In the genomic region with DNA sequence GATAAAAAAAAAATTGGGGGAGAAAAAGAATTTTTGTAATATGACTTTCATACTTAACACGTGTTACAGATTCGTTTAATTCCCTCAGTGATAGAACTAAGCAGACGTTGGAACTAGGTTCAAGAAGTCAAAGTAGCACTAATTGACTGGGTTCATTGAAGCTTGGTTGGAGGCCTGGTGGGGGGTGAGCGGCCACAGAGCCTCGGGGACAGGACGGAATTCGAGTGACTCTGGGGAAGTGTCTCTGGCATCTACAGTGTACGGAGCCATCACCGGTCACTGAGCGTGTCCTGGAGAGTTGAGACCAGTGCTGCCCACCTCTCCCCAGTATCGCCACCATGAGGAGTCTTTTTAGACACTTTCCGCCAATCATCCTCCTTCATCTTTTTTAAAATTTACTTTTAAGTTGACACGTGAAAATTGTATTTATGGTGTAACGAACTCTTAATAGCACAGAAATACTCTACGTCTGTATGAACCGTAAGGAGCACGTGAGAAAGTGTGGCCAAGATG, we compare ENCODE assay signal across 9 cellular contexts. TPM values are rescaled to one million over a fixed set of nuclear protein-coding genes. Genes with fewer than 3 reads are reported as not detected.
DNase-seq lines count a peak whose midpoint lies in the region; ATAC-seq, FAIRE-seq and TF ChIP-seq lines count a peak whose summit lies in the region.
"Had no signal": no experiment of that assay in that cellular context is flagged by ENCODE, and none has a peak within 500 bp of the region (broad histone marks: within the 10 kb centered on the region; RNA-seq: fewer than 3 reads in every experiment).

No MANE protein-coding gene starts in this region.

- H3K36me3 ChIP-seq in Peyer's patch: no peaks in the 10 kb centered on the region
- no peaks in the 10 kb centered on the region for H3K36me3 ChIP-seq in endothelial cell of umbilical vein (ENCODE audit: control insufficient read depth in 2 of 2, extremely low read depth in 1 of 2, insufficient read depth in 2 of 2, low read length in 2 of 2)
- H3K36me3 ChIP-seq in psoas muscle (ENCODE audit: insufficient read depth in 1 of 2, low read depth in 1 of 2): no peaks in the 10 kb centered on the region
- H3K36me3 ChIP-seq in pancreas: no peaks in the 10 kb centered on the region

- FAIRE-seq in endothelial cell of umbilical vein (lab: Jason Lieb, UNC) (peak; percentile 75), pancreas (lab: Jason Lieb, UNC) (no peak)

- no peaks in the 10 kb centered on the region for H3K9me1 ChIP-seq in endothelial cell of umbilical vein (replicated peaks; ENCODE audit: control insufficient read depth, extremely low read depth, insufficient read depth, low read length)

- TSS peak; percentile 36 for BruUV-seq in endothelial cell of umbilical vein (replicated peaks; lab: Mats Ljungman, UMichigan)

- peak overlapping the region; percentile 65 for H3K4me2 ChIP-seq in endothelial cell of umbilical vein (ENCODE audit: insufficient read depth, low read length)

- peaks cover 58% of the 10 kb centered on the region for H3K79me2 ChIP-seq in endothelial cell of umbilical vein (ENCODE audit: control insufficient read depth, insufficient read depth, low read length)

- no peak overlapping the region for H3K27ac ChIP-seq in Peyer's patch
- no peak overlapping the region for H3K27ac ChIP-seq in endothelial cell of umbilical vein (ENCODE audit: insufficient read depth, low read depth, low read length)
- H3K27ac ChIP-seq in psoas muscle: no peak overlapping the region
- H3K27ac ChIP-seq in pancreas: no peak overlapping the region

- H2AFZ ChIP-seq in endothelial cell of umbilical vein (ENCODE audit: low read depth, low read length): no peak overlapping the region

- no peak for ATAC-seq in psoas muscle
- no peak for ATAC-seq in pancreas
- no peak for ATAC-seq in GM21423 (IDR thresholded peaks at IDR 0.05; ENCODE audit: unreplicated experiment)
- ATAC-seq in HG02759 (IDR thresholded peaks at IDR 0.05; ENCODE audit: unreplicated experiment): no peak

- POLR2A ChIA-PET in endothelial cell of umbilical vein (lab: Charles Lee): interaction anchor here (0.5 kb wide), 1 partner anchor 25 kb away, joined by 3 read pairs; no protein-coding TSS in a partner anchor

- no peak for TF ChIP-seq CTCF in Peyer's patch (IDR thresholded peaks at IDR 0.05)
- no peak for TF ChIP-seq CTCF in endothelial cell of umbilical vein (IDR thresholded peaks at IDR 0.05; ENCODE audit: extremely low read depth in 1 of 2, insufficient read depth in 1 of 2, low read depth in 1 of 2, low read length in 2 of 2)
- TF ChIP-seq CTCF in psoas muscle (IDR thresholded peaks at IDR 0.05): no peak
- no peak for TF ChIP-seq CTCF in pancreas (IDR thresholded peaks at IDR 0.05)

- H3K4me3 ChIP-seq in Peyer's patch: peak overlapping the region in 3 of 4 donors; percentile 90 to 99 (median 91)
- peak overlapping the region; percentile 31 to 75 (median 58) for H3K4me3 ChIP-seq in endothelial cell of umbilical vein (replicated peaks in 1 of 3; ENCODE audit: insufficient read depth in 1 of 3, low read depth in 1 of 3, low read length in 3 of 3)
- H3K4me3 ChIP-seq in psoas muscle: peak overlapping the region; percentile 94
- H3K4me3 ChIP-seq in pancreas: peak overlapping the region in 2 of 4 donors; percentile 90 to 92

- H3K9me3 ChIP-seq in Peyer's patch: no peaks in the 10 kb centered on the region
- no peaks in the 10 kb centered on the region for H3K9me3 ChIP-seq in endothelial cell of umbilical vein (replicated peaks; ENCODE audit: control insufficient read depth, insufficient read depth, low read length)
- H3K9me3 ChIP-seq in psoas muscle: no peaks in the 10 kb centered on the region
- H3K9me3 ChIP-seq in pancreas: no peaks in the 10 kb centered on the region

- no peaks in the 10 kb centered on the region for H3K27me3 ChIP-seq in Peyer's patch
- no peaks in the 10 kb centered on the region for H3K27me3 ChIP-seq in endothelial cell of umbilical vein (ENCODE audit: control insufficient read depth in 2 of 2, insufficient read depth in 2 of 2, low read length in 2 of 2)
- no peaks in the 10 kb centered on the region for H3K27me3 ChIP-seq in psoas muscle (ENCODE audit: insufficient read depth in 3 of 3, low read length in 2 of 3)
- no peaks in the 10 kb centered on the region for H3K27me3 ChIP-seq in pancreas

- intact Hi-C loops in endothelial cell of umbilical vein (cut with micrococcal nuclease): loop anchor here (5.0 kb wide), 1 partner anchor 130 kb away; a partner anchor contains a TSS
- intact Hi-C loops in psoas muscle (cut with DNase I): no loop called here
- intact Hi-C loops in pancreas (cut with DNase I): no loop called here

- dilution Hi-C loops in endothelial cell of umbilical vein (cut with MboI; ENCODE audit: extremely low pct_ligation_motif_present, low sequenced_read_pairs): no loop called here

- 64 to 72% (median 64%) methylated on average over 17 of the region's 17 CpGs for WGBS in psoas muscle, 3 donors
- 74 to 76% methylated on average over 17 of the region's 17 CpGs for WGBS in pancreas, 2 donors

- DNase-seq in ELF-1 (ENCODE audit: low read depth, low spot score) (peak; percentile 47), Peyer's patch (no peak), endothelial cell of umbilical vein (ENCODE audit: low read depth, low spot score) (no peak), psoas muscle (no peak), kidney glomerular epithelial cell (lab: John Stamatoyannopoulos, UW) (no peak), pancreas (no peak)
- DNase-seq: NCI-H2029 treated with DMSO at 0.1 percent for 48 hours had no signal

- CTCF ChIA-PET in endothelial cell of umbilical vein (lab: Charles Lee): interaction anchor here (1.1 kb wide), 1 partner anchor 92 kb away, joined by 5 read pairs; no protein-coding TSS in a partner anchor

- H4K20me1 ChIP-seq in endothelial cell of umbilical vein (replicated peaks; ENCODE audit: control insufficient read depth, extremely low read depth, insufficient read depth, low read length): no peaks in the 10 kb centered on the region

- H3K4me1 ChIP-seq in Peyer's patch (peaks cover 0 to 57% (median 11%) of the 10 kb centered on the region in 4 donors), endothelial cell of umbilical vein (ENCODE audit: control insufficient read depth, extremely low read depth, insufficient read depth, low read length) (peaks cover 17% of the 10 kb centered on the region), psoas muscle (peaks cover 58% of the 10 kb centered on the region), pancreas (peaks cover 4 to 8% (median 6%) of the 10 kb centered on the region in 3 donors)

- H3K9ac ChIP-seq in endothelial cell of umbilical vein (replicated peaks; ENCODE audit: extremely low read depth, insufficient read depth, low read length): no peak overlapping the region

- TF ChIP-seq POLR2A in Peyer's patch (IDR thresholded peaks at IDR 0.05) (no peak), endothelial cell of umbilical vein (IDR thresholded peaks at IDR 0.05; ENCODE audit: low read depth, low read length) (no peak)

TF ChIP-seq in endothelial cell of umbilical vein, 7 proteins besides CTCF, POLR2A, EP300 and RAD21:
- no peak for TF ChIP-seq MYC (IDR thresholded peaks at IDR 0.05; ENCODE audit: low read depth, low read length)
- TF ChIP-seq GATA2 (IDR thresholded peaks at IDR 0.05; ENCODE audit: insufficient read depth, insufficient read length, low read depth, low read length): no peak
- TF ChIP-seq FOS (IDR thresholded peaks at IDR 0.05; ENCODE audit: borderline replicate concordance, insufficient read depth, low read length): no peak
- no peak for TF ChIP-seq JUN (IDR thresholded peaks at IDR 0.05; ENCODE audit: borderline replicate concordance, insufficient read depth, insufficient read length, low read depth)
- TF ChIP-seq EZH2 (IDR thresholded peaks at IDR 0.05; ENCODE audit: borderline replicate concordance, low read depth, low read length, severe bottlenecking): no peak
- no peak for TF ChIP-seq POLR2AphosphoS5 (IDR thresholded peaks at IDR 0.05; ENCODE audit: insufficient read depth, low read depth, low read length)
- TF ChIP-seq, protein P1, sequence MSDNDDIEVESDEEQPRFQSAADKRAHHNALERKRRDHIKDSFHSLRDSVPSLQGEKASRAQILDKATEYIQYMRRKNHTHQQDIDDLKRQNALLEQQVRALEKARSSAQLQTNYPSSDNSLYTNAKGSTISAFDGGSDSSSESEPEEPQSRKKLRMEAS (IDR thresholded peaks at IDR 0.05; ENCODE audit: insufficient read depth, insufficient read length): no peak

RNA-seq across cellular contexts. Expression of a gene that starts 1.3 kb away (rescaled TPM):
- total RNA-seq in Peyer's patch (10 to 100 TPM; 40.3 to 81.2 (median 59.0) TPM), endothelial cell of umbilical vein (54.5 and 55.8 TPM in 2 replicates), psoas muscle (10 to 100 TPM; 14.3 to 27.1 (median 20.8) TPM), pancreas (10 to 100 TPM; 13.7 to 24.9 (median 16.2) TPM)
- polyA plus RNA-seq in endothelial cell of umbilical vein (98.3 and 126 TPM in 2 replicates), psoas muscle (10 to 100 TPM; 14.0 to 21.7 (median 16.9) TPM), pancreas (10 to 100 TPM; 22.1 to 32.6 TPM)
- polyA plus RNA-seq in endothelial cell of umbilical vein (2011; cell fraction: cytosol; rRNA removed): 93.5 and 94.5 TPM in 2 replicates
- polyA plus RNA-seq in endothelial cell of umbilical vein (2011; cell fraction: nucleus; rRNA removed): 54.3 and 70.0 TPM in 2 replicates
- 42.4 and 49.3 TPM in 2 replicates for polyA plus RNA-seq in endothelial cell of umbilical vein (2012)
- polyA minus RNA-seq in endothelial cell of umbilical vein: 47.7 and 51.3 TPM in 2 replicates
- 18.8 TPM for polyA minus RNA-seq in endothelial cell of umbilical vein (2011; cell fraction: cytosol; rRNA and poly(A)+ RNA removed)
- polyA minus RNA-seq in endothelial cell of umbilical vein (2011; cell fraction: nucleus; rRNA and poly(A)+ RNA removed): 27.8 and 30.9 TPM in 2 replicates

RNA-seq across cellular contexts. Expression of a gene that starts 1.7 kb away (rescaled TPM):
- 10 to 100 TPM; 11.6 to 42.9 (median 16.2) TPM for total RNA-seq in Peyer's patch
- total RNA-seq in endothelial cell of umbilical vein: 25.1 and 27.2 TPM in 2 replicates
- 13.4 and 13.6 TPM in 2 replicates for polyA plus RNA-seq in endothelial cell of umbilical vein
- 14.1 and 14.5 TPM in 2 replicates for polyA plus RNA-seq in endothelial cell of umbilical vein (2011; cell fraction: cytosol; rRNA removed)
- 33.2 and 41.1 TPM in 2 replicates for polyA plus RNA-seq in endothelial cell of umbilical vein (2011; cell fraction: nucleus; rRNA removed)
- polyA plus RNA-seq in endothelial cell of umbilical vein (2012): 8.4 and 10.0 TPM in 2 replicates
- 11.2 and 16.4 TPM in 2 replicates for polyA minus RNA-seq in endothelial cell of umbilical vein
- polyA minus RNA-seq in endothelial cell of umbilical vein (2011; cell fraction: cytosol; rRNA and poly(A)+ RNA removed): 17.4 TPM
- polyA minus RNA-seq in endothelial cell of umbilical vein (2011; cell fraction: nucleus; rRNA and poly(A)+ RNA removed): 10.9 and 11.2 TPM in 2 replicates
- 1 to 10 TPM; 1.1 to 2.5 (median 1.4) TPM for total RNA-seq in psoas muscle
- polyA plus RNA-seq in psoas muscle: 1 to 10 TPM in 2 of 3 donors, under 1 TPM in 1; 1.00 to 2.5 (median 1.8) TPM
- 1 to 10 TPM; 1.7 to 4.3 (median 2.7) TPM for total RNA-seq in pancreas
- 1 to 10 TPM; 4.4 to 5.2 TPM for polyA plus RNA-seq in pancreas
